Comparison of ENCODE assay signal across 10 cellular contexts in the genomic region with DNA sequence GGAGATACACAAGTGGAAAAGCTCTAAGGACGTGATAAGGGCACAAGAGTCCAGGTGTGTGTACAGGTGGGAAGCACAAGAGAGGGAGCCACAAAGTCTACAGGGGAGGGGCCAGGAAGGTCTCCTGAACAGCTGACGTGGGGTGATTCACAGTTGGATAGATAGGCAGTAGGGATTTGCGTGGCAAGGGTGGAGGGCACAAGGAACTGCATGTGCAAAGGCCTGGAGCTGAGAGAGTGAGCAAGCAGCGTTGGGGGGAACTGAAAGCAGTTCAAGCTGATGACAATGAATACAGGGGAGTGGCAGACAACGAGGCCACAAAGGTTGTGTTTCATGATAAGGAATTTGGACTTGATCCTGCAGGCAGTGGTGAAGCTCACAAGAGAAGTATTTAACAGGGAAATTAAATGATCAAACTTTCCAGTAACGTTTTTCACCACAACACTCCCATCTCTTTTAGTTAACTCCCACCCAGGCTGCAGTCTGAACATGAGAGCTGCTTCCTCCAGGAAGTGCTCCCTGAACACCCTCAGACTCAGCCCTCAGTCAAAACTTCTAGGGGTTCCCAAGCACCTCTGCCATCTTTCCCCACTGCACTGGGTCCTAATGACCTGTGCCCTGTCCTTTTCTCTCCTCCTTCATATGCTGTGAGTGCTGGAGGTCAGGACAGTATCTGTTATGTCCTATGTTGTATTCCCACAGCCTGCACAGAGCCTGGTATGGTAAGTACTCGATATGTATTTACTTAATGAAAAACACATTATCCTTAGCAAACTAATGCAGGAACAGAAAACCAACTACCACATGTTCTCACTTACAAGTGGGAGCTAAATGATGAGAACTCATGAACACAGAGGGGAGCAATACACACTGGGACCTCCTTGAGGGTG. TPM values are rescaled to one million over a fixed set of nuclear protein-coding genes. Genes with fewer than 3 reads are reported as not detected.
DNase-seq lines count a peak whose midpoint lies in the region; ATAC-seq, FAIRE-seq and TF ChIP-seq lines count a peak whose summit lies in the region.
"Had no signal": no experiment of that assay in that cellular context is flagged by ENCODE, and none has a peak within 500 bp of the region (broad histone marks: within the 10 kb centered on the region; RNA-seq: fewer than 3 reads in every experiment).

No MANE protein-coding gene starts in this region.

- H3K4me3 Mint-ChIP-seq in naive thymus-derived CD8-positive, alpha-beta T cell: peak overlapping the region in 1 of 10 donors; percentile 29

- ATAC-seq in naive thymus-derived CD8-positive, alpha-beta T cell: no peak
- no peak for ATAC-seq in HG02852 (IDR thresholded peaks at IDR 0.05; ENCODE audit: unreplicated experiment)

- peak overlapping the region in 6 of 10 donors; percentile 16 to 81 (median 69) for H3K27ac Mint-ChIP-seq in naive thymus-derived CD8-positive, alpha-beta T cell

- H3K4me3 ChIP-seq in colonic mucosa (no peak overlapping the region), tibial artery (no peak overlapping the region)
- H3K4me3 ChIP-seq: ovary had no signal

- H3K9me3 ChIP-seq in colonic mucosa (no peaks in the 10 kb centered on the region), tibial artery (no peaks in the 10 kb centered on the region)
- H3K9me3 ChIP-seq: ovary had no signal

- H3K9ac ChIP-seq in colonic mucosa (ENCODE audit: low read depth in 2 of 2, low read length in 2 of 2): peak overlapping the region; percentile 13 to 49

- DNase-seq in GM12892 (ENCODE audit: insufficient read length) (no peak), NCI-H2029 (lab: John Stamatoyannopoulos, UW) (peak; percentile 65), colonic mucosa (peak; percentile 84), tibial artery (no peak), hepatic stellate cell (ENCODE audit: low spot score) (no peak)
- DNase-seq in naive thymus-derived CD8-positive, alpha-beta T cell: no peak
- DNase-seq: anterior cingulate cortex, NCI-H2227 treated with DMSO at 0.1 percent for 48 hours had no signal

- H3K36me3 ChIP-seq in colonic mucosa (no peaks in the 10 kb centered on the region), tibial artery (peaks cover 0 to 3% (median 0%) of the 10 kb centered on the region in 3 donors)
- H3K36me3 ChIP-seq: ovary had no signal

- TF ChIP-seq POLR2A in GM12892 (IDR thresholded peaks at IDR 0.05; ENCODE audit: low read depth, low read length): no peak

- peak; percentile 48 for FAIRE-seq in GM12892 (lab: Jason Lieb, UNC)

- no peak for TF ChIP-seq CTCF in colonic mucosa (IDR thresholded peaks at IDR 0.05)
- TF ChIP-seq CTCF in tibial artery (IDR thresholded peaks at IDR 0.05): no peak

- H3K27me3 Mint-ChIP-seq in naive thymus-derived CD8-positive, alpha-beta T cell: no peaks in the 10 kb centered on the region

- peak overlapping the region; percentile 93 for H3K27ac ChIP-seq in colonic mucosa
- no peak overlapping the region for H3K27ac ChIP-seq in tibial artery
- H3K27ac ChIP-seq: ovary had no signal

- H3K27me3 ChIP-seq in colonic mucosa: no peaks in the 10 kb centered on the region
- no peaks in the 10 kb centered on the region for H3K27me3 ChIP-seq in tibial artery
- H3K27me3 ChIP-seq: ovary had no signal

- intact Hi-C loops in colonic mucosa (cut with DNase I) (no loop called here), tibial artery (cut with DNase I; ENCODE audit: low total_unique reads) (no loop called here)

- peaks cover 7 to 30% (median 15%) of the 10 kb centered on the region in 3 donors for H3K36me3 Mint-ChIP-seq in naive thymus-derived CD8-positive, alpha-beta T cell

- POLR2A ChIA-PET in naive thymus-derived CD8-positive, alpha-beta T cell (lab: Charles Lee): no interaction called here

- peaks cover 6 to 17% (median 14%) of the 10 kb centered on the region in 4 donors for H3K4me1 Mint-ChIP-seq in naive thymus-derived CD8-positive, alpha-beta T cell

- H3K4me1 ChIP-seq in colonic mucosa (peaks cover 5% of the 10 kb centered on the region), tibial artery (no peaks in the 10 kb centered on the region)

- no peaks in the 10 kb centered on the region for H3K9me3 Mint-ChIP-seq in naive thymus-derived CD8-positive, alpha-beta T cell

RNA-seq across cellular contexts. Expression of a gene that starts 49.0 kb away (rescaled TPM):
- polyA plus RNA-seq in GM12892 (2012; ENCODE audit: missing spikeins): 0.91 TPM
- total RNA-seq in colonic mucosa: under 1 TPM; 0.40 to 0.82 TPM
- total RNA-seq in naive thymus-derived CD8-positive, alpha-beta T cell: 1 to 10 TPM; 2.3 to 2.8 TPM
- 1 to 10 TPM in 2 of 3 donors, under 1 TPM in 1; 0.91 to 1.8 (median 1.1) TPM for polyA plus RNA-seq in naive thymus-derived CD8-positive, alpha-beta T cell

Comparison
In these comparisons a context has a peak if more than half of its experiments do, and no peak if none do; other contexts are left out.
1. DNase-seq: peak in NCI-H2029 (single experiment) and colonic mucosa (single experiment); none in GM12892 (single experiment), naive thymus-derived CD8-positive, alpha-beta T cell (0 of 10), tibial artery (0 of 2) and hepatic stellate cell (single experiment).